18 cellular contexts compared by ENCODE assay signal in the genomic region with DNA sequence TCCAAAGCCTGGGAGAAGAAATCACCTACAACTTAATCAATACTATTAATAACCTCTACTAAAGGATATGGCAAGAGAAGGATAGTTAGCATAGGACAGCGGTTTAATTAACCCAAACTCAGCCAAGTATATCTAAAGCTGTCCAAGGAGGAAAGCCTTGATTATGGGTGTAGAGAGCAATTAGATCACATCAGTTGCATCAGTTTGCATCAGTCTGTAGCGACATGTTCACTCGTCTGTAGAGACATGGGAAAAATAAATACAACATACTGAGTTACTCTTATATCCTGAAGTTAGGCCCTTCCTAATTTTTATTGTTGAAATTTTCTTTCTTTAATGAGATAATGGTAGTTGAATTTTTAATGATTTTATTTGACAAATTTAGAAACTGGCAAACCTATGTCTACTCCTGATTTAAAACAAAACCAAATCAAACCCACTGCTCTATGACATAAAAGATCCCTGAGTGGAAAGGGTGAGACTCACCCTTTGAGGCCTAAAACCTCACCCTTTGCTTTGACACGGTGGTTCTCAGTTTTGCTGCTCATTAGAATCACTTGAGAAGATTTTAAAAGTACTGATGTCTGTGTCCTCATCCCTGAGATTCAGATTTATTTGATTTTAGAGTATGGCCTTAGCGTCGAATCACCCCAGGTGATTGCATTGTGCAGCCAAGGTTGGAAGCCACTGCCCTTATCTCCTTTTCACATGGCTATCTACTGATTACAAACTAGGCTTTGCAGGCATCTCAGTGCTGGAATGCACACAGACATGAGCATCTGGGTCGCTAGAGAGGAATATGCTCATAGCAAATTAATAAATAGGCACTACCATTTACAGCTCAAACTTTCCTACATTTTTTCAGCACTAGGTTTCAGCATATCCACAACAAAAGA. TPM values are rescaled to one million over a fixed set of nuclear protein-coding genes. Genes with fewer than 3 reads are reported as not detected.
DNase-seq lines count a peak whose midpoint lies in the region; ATAC-seq and TF ChIP-seq lines count a peak whose summit lies in the region.
"Had no signal": no experiment of that assay in that cellular context is flagged by ENCODE, and none has a peak within 500 bp of the region (broad histone marks: within the 10 kb centered on the region; RNA-seq: fewer than 3 reads in every experiment).

No MANE protein-coding gene starts in this region.

- no peak for TF ChIP-seq CTCF in WTC11 (IDR thresholded peaks at IDR 0.05)
- no peak for TF ChIP-seq CTCF in vagina (IDR thresholded peaks at IDR 0.05)

- peak overlapping the region in 1 of 2 donors; percentile 61 for H3K27ac Mint-ChIP-seq in activated naive CD4-positive, alpha-beta T cell treated with anti-CD3 and anti-CD28 coated beads, Interleukin-2, amount 50 U/mL, for 72 hours
- H3K27ac Mint-ChIP-seq in activated naive CD4-positive, alpha-beta T cell treated with anti-CD3 and anti-CD28 coated beads, Interleukin-2, amount 10 ng/mL, durations not matched to agents 7 days and 5 days = no peak overlapping the region
- H3K27ac Mint-ChIP-seq in WTC11 = peak overlapping the region; percentile 75
- H3K27ac Mint-ChIP-seq in stimulated activated naive CD8-positive, alpha-beta T cell treated with anti-CD3 and anti-CD28 coated beads, Interleukin-15, Interleukin-2, amounts not matched to agents 100 ng/mL and 50 ng/mL, for 24 hours = peak overlapping the region; percentile 89
- H3K27ac Mint-ChIP-seq: CD4-positive, CD25-positive, alpha-beta regulatory T cell had no signal

- no peak overlapping the region for H3K4me3 Mint-ChIP-seq in activated naive CD4-positive, alpha-beta T cell treated with anti-CD3 and anti-CD28 coated beads, Interleukin-2, amount 10 ng/mL, durations not matched to agents 7 days and 5 days
- no peak overlapping the region for H3K4me3 Mint-ChIP-seq in WTC11
- peak overlapping the region; percentile 19 for H3K4me3 Mint-ChIP-seq in stimulated activated naive CD8-positive, alpha-beta T cell treated with anti-CD3 and anti-CD28 coated beads, Interleukin-15, Interleukin-2, amounts not matched to agents 100 ng/mL and 50 ng/mL, for 24 hours
- H3K4me3 Mint-ChIP-seq: CD4-positive, CD25-positive, alpha-beta regulatory T cell had no signal

- no peak for TF ChIP-seq POLR2A in vagina (IDR thresholded peaks at IDR 0.05)

- peak; percentile 52 to 87 for ATAC-seq in activated naive CD4-positive, alpha-beta T cell treated with anti-CD3 and anti-CD28 coated beads, Interleukin-2, amount 50 U/mL, for 72 hours
- peak; percentile 55 for ATAC-seq in WTC11
- ATAC-seq: Panc1 had no signal

- peaks cover 9% of the 10 kb centered on the region for H3K27me3 Mint-ChIP-seq in activated naive CD4-positive, alpha-beta T cell treated with anti-CD3 and anti-CD28 coated beads, Interleukin-2, amount 10 ng/mL, durations not matched to agents 7 days and 5 days
- no peaks in the 10 kb centered on the region for H3K27me3 Mint-ChIP-seq in WTC11 (ENCODE audit: low read depth)
- H3K27me3 Mint-ChIP-seq in stimulated activated naive CD8-positive, alpha-beta T cell treated with anti-CD3 and anti-CD28 coated beads, Interleukin-15, Interleukin-2, amounts not matched to agents 100 ng/mL and 50 ng/mL, for 24 hours = peaks cover 24% of the 10 kb centered on the region

- no peaks in the 10 kb centered on the region for H3K9me3 Mint-ChIP-seq in activated naive CD4-positive, alpha-beta T cell treated with anti-CD3 and anti-CD28 coated beads, Interleukin-2, amount 50 U/mL, for 72 hours
- no peaks in the 10 kb centered on the region for H3K9me3 Mint-ChIP-seq in activated naive CD4-positive, alpha-beta T cell treated with anti-CD3 and anti-CD28 coated beads, Interleukin-2, amount 10 ng/mL, durations not matched to agents 7 days and 5 days
- no peaks in the 10 kb centered on the region for H3K9me3 Mint-ChIP-seq in WTC11
- no peaks in the 10 kb centered on the region for H3K9me3 Mint-ChIP-seq in stimulated activated naive CD8-positive, alpha-beta T cell treated with anti-CD3 and anti-CD28 coated beads, Interleukin-15, Interleukin-2, amounts not matched to agents 100 ng/mL and 50 ng/mL, for 24 hours

- H3K4me3 ChIP-seq in iPS-15b (ENCODE audit: low read depth, low read length) (no peak overlapping the region), vagina (no peak overlapping the region)

- no peak for DNase-seq in activated naive CD4-positive, alpha-beta T cell treated with anti-CD3 and anti-CD28 coated beads, Interleukin-2, amount 50 U/mL, for 72 hours (ENCODE audit: low spot score in 2 of 2)
- no peak for DNase-seq in activated naive CD4-positive, alpha-beta T cell treated with anti-CD3 and anti-CD28 coated beads, Interleukin-2, amount 10 ng/mL, durations not matched to agents 7 days and 5 days
- DNase-seq in WTC11 (ENCODE audit: low spot score) = no peak
- no peak for DNase-seq in vagina (ENCODE audit: extremely low spot score in 2 of 2)
- no peak for DNase-seq in DMS153 (lab: John Stamatoyannopoulos, UW)
- DNase-seq in NCI-H2081 (lab: John Stamatoyannopoulos, UW) = no peak
- DNase-seq: Caco-2; CD4-positive, CD25-positive, alpha-beta regulatory T cell; EL; KBM-7; MV-4-11; NCI-H187 treated with DMSO at 0.1 percent for 48 hours; NCI-H2171 treated with DMSO at 0.1 percent for 48 hours; NCI-H510A; NCI-H774 had no signal

- H3K27me3 ChIP-seq in iPS-15b (ENCODE audit: control insufficient read depth, insufficient read depth, low read length) (no peaks in the 10 kb centered on the region), vagina (no peaks in the 10 kb centered on the region)

- no peaks in the 10 kb centered on the region for H3K36me3 Mint-ChIP-seq in activated naive CD4-positive, alpha-beta T cell treated with anti-CD3 and anti-CD28 coated beads, Interleukin-2, amount 50 U/mL, for 72 hours
- H3K36me3 Mint-ChIP-seq in activated naive CD4-positive, alpha-beta T cell treated with anti-CD3 and anti-CD28 coated beads, Interleukin-2, amount 10 ng/mL, durations not matched to agents 7 days and 5 days = no peaks in the 10 kb centered on the region
- no peaks in the 10 kb centered on the region for H3K36me3 Mint-ChIP-seq in WTC11
- H3K36me3 Mint-ChIP-seq in stimulated activated naive CD8-positive, alpha-beta T cell treated with anti-CD3 and anti-CD28 coated beads, Interleukin-15, Interleukin-2, amounts not matched to agents 100 ng/mL and 50 ng/mL, for 24 hours (ENCODE audit: low read depth) = no peaks in the 10 kb centered on the region
- H3K36me3 Mint-ChIP-seq: CD4-positive, CD25-positive, alpha-beta regulatory T cell had no signal

- intact Hi-C loops in vagina (cut with DNase I) = no loop called here

- H3K4me1 ChIP-seq in iPS-15b (ENCODE audit: control insufficient read depth, insufficient read depth, low read length) (peaks cover 38% of the 10 kb centered on the region), vagina (no peaks in the 10 kb centered on the region)

- POLR2A ChIA-PET in WTC11 (lab: Charles Lee) = no interaction called here

- peak overlapping the region; percentile 63 for H3K9ac ChIP-seq in iPS-15b (ENCODE audit: low read depth, low read length)

- CTCF ChIA-PET in activated naive CD4-positive, alpha-beta T cell treated with anti-CD3 and anti-CD28 coated beads, Interleukin-2, amount 10 ng/mL, durations not matched to agents 7 days and 5 days (lab: Charles Lee) = no interaction called here
- CTCF ChIA-PET in WTC11 (lab: Charles Lee) = interaction anchor here (0.8 to 1.1 kb wide), 2 partner anchors 9 to 187 kb away, joined by 3 read pairs; no protein-coding TSS in a partner anchor

- no peaks in the 10 kb centered on the region for H3K36me3 ChIP-seq in iPS-15b (ENCODE audit: control insufficient read depth, insufficient read depth, low read length)
- H3K36me3 ChIP-seq in vagina = no peaks in the 10 kb centered on the region

- H3K27ac ChIP-seq in vagina = no peak overlapping the region

- no peaks in the 10 kb centered on the region for H3K9me3 ChIP-seq in iPS-15b (ENCODE audit: control insufficient read depth, insufficient read depth, low read length)
- H3K9me3 ChIP-seq in vagina = no peaks in the 10 kb centered on the region
- H3K9me3 ChIP-seq: Caco-2 had no signal

- H3K4me1 Mint-ChIP-seq in activated naive CD4-positive, alpha-beta T cell treated with anti-CD3 and anti-CD28 coated beads, Interleukin-2, amount 10 ng/mL, durations not matched to agents 7 days and 5 days = no peaks in the 10 kb centered on the region
- peaks cover 66% of the 10 kb centered on the region for H3K4me1 Mint-ChIP-seq in WTC11
- peaks cover 21% of the 10 kb centered on the region for H3K4me1 Mint-ChIP-seq in stimulated activated naive CD8-positive, alpha-beta T cell treated with anti-CD3 and anti-CD28 coated beads, Interleukin-15, Interleukin-2, amounts not matched to agents 100 ng/mL and 50 ng/mL, for 24 hours (ENCODE audit: low read depth)

TF ChIP-seq in WTC11, 78 proteins besides CTCF, POLR2A, EP300 and RAD21 (continues in another document):
- no peak for TF ChIP-seq ZNF219 (CRISPR knock-in tag; IDR thresholded peaks at IDR 0.05; ENCODE audit: borderline replicate concordance)
- no peak for TF ChIP-seq USF1 (CRISPR knock-in tag; IDR thresholded peaks at IDR 0.05)
- TF ChIP-seq ATF6 (CRISPR knock-in tag; IDR thresholded peaks at IDR 0.05) = no peak
- no peak for TF ChIP-seq ZNF671 (CRISPR knock-in tag; IDR thresholded peaks at IDR 0.05)
- no peak for TF ChIP-seq ESRRA (CRISPR knock-in tag; IDR thresholded peaks at IDR 0.05; ENCODE audit: borderline replicate concordance)
- TF ChIP-seq KAT7 (CRISPR knock-in tag; IDR thresholded peaks at IDR 0.05; ENCODE audit: borderline replicate concordance) = no peak

RNA-seq across cellular contexts. Expression of gene CLRN1, which starts 2.8 kb away (rescaled TPM):
- total RNA-seq in activated naive CD4-positive, alpha-beta T cell treated with anti-CD3 and anti-CD28 coated beads, Interleukin-2, amount 50 U/mL, for 72 hours = not detected
- total RNA-seq in WTC11 (2021) = not detected in 3 replicates
- not detected for total RNA-seq in vagina
- total RNA-seq: Caco-2; CD4-positive, CD25-positive, alpha-beta regulatory T cell had no signal
